Comparison of ENCODE assay signal across 20 cellular contexts in the genomic region with DNA sequence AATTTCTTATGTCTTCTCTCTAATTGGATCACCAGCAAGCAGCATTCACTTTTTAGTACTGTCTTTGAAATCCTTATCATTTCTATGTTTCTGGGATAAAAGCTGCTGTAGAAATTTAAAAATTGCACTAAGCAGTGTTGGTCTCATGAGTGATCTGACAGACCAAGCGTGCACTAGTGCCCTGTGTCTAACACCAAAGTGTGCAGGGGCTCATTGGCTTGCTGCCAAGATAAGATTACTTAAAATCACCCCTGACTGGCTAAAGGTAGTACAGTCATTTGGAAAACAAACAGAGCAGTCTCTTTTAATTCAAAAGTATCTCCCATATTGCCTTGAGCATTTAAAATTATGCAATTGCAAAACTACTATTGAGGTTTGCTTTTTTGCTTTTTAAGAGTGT.
"Had no signal": no experiment of that assay in that cellular context is flagged by ENCODE, and none has a peak within 500 bp of the region (broad histone marks: within the 10 kb centered on the region; RNA-seq: fewer than 3 reads in every experiment).

No MANE protein-coding gene starts in this region.

- H3K4me3 Mint-ChIP-seq: activated CD4-positive, alpha-beta memory T cell treated with anti-CD3 and anti-CD28 coated beads, Interleukin-2, amount 10 ng/mL, durations not matched to agents 7 days and 5 days; activated CD4-positive, alpha-beta T cell treated with anti-CD3 and anti-CD28 coated beads for 36 hours; activated naive CD8-positive, alpha-beta T cell treated with anti-CD3 and anti-CD28 coated beads for 36 hours; nephron; stimulated activated naive B cell treated with anti-CD40 and anti-IgM and Interleukin-4, amounts not matched to agents 10 μg/mL and 1 μg/mL and 100 μg/mL, for 72 hours; type B pancreatic cell had no signal

- H3K27ac Mint-ChIP-seq: activated CD4-positive, alpha-beta memory T cell treated with anti-CD3 and anti-CD28 coated beads, Interleukin-2, amount 10 ng/mL, durations not matched to agents 7 days and 5 days; activated CD4-positive, alpha-beta T cell treated with anti-CD3 and anti-CD28 coated beads for 36 hours; activated naive CD8-positive, alpha-beta T cell treated with anti-CD3 and anti-CD28 coated beads for 36 hours; nephron; progenitor cell of endocrine pancreas; stimulated activated naive B cell treated with anti-CD40 and anti-IgM and Interleukin-4, amounts not matched to agents 10 μg/mL and 1 μg/mL and 100 μg/mL, for 72 hours; type B pancreatic cell had no signal

- DNase-seq: activated CD4-positive, alpha-beta memory T cell treated with anti-CD3 and anti-CD28 coated beads, Interleukin-2, amount 10 ng/mL, durations not matched to agents 7 days and 5 days; activated CD4-positive, alpha-beta T cell treated with anti-CD3 and anti-CD28 coated beads for 36 hours; activated gamma-delta T cell; activated naive CD8-positive, alpha-beta T cell treated with anti-CD3 and anti-CD28 coated beads for 36 hours; activated T-cell treated with anti-CD3 and anti-CD28 coated beads, Interleukin-2, amount 50 U/mL, for 48 hours; anterior cingulate cortex; dorsolateral prefrontal cortex; glutamatergic neuron; mammary epithelial cell; occipital lobe; spleen; stimulated activated CD4-positive, alpha-beta T cell treated with anti-CD3 and anti-CD28 coated beads, Interleukin-1b, Interleukin-23, amount 100 ng/mL, for 48 hours; stimulated activated naive B cell treated with anti-CD40 and anti-IgM and Interleukin-4, amounts not matched to agents 10 μg/mL and 1 μg/mL and 100 μg/mL, for 72 hours; WERI-Rb-1 had no signal

- H3K9me3 ChIP-seq: esophagus muscularis mucosa, spleen had no signal

- H3K27me3 ChIP-seq: dorsolateral prefrontal cortex, esophagus muscularis mucosa, spleen had no signal

- H3K4me3 ChIP-seq: dorsolateral prefrontal cortex, esophagus muscularis mucosa, spleen had no signal

- H3K9me3 Mint-ChIP-seq: activated CD4-positive, alpha-beta memory T cell treated with anti-CD3 and anti-CD28 coated beads, Interleukin-2, amount 10 ng/mL, durations not matched to agents 7 days and 5 days; activated naive CD8-positive, alpha-beta T cell treated with anti-CD3 and anti-CD28 coated beads for 36 hours; nephron; stimulated activated naive B cell treated with anti-CD40 and anti-IgM and Interleukin-4, amounts not matched to agents 10 μg/mL and 1 μg/mL and 100 μg/mL, for 72 hours; type B pancreatic cell had no signal

- H3K36me3 ChIP-seq: esophagus muscularis mucosa, spleen, WERI-Rb-1 had no signal

- ATAC-seq: activated CD4-positive, alpha-beta T cell treated with anti-CD3 and anti-CD28 coated beads for 36 hours; left lobe of liver; sciatic nerve; stimulated activated naive B cell treated with anti-CD40 and anti-IgM and Interleukin-4, amounts not matched to agents 10 μg/mL and 1 μg/mL and 100 μg/mL, for 72 hours had no signal

- H3K4me1 ChIP-seq: esophagus muscularis mucosa, spleen had no signal

- H3K36me3 Mint-ChIP-seq: activated naive CD8-positive, alpha-beta T cell treated with anti-CD3 and anti-CD28 coated beads for 36 hours; stimulated activated naive B cell treated with anti-CD40 and anti-IgM and Interleukin-4, amounts not matched to agents 10 μg/mL and 1 μg/mL and 100 μg/mL, for 72 hours had no signal

- H3K27me3 Mint-ChIP-seq: activated CD4-positive, alpha-beta memory T cell treated with anti-CD3 and anti-CD28 coated beads, Interleukin-2, amount 10 ng/mL, durations not matched to agents 7 days and 5 days; activated CD4-positive, alpha-beta T cell treated with anti-CD3 and anti-CD28 coated beads for 36 hours; progenitor cell of endocrine pancreas; stimulated activated naive B cell treated with anti-CD40 and anti-IgM and Interleukin-4, amounts not matched to agents 10 μg/mL and 1 μg/mL and 100 μg/mL, for 72 hours had no signal

- H3K27ac ChIP-seq: dorsolateral prefrontal cortex, esophagus muscularis mucosa, spleen, WERI-Rb-1 had no signal

- H3K4me1 Mint-ChIP-seq: activated CD4-positive, alpha-beta memory T cell treated with anti-CD3 and anti-CD28 coated beads, Interleukin-2, amount 10 ng/mL, durations not matched to agents 7 days and 5 days; activated CD4-positive, alpha-beta T cell treated with anti-CD3 and anti-CD28 coated beads for 36 hours; activated naive CD8-positive, alpha-beta T cell treated with anti-CD3 and anti-CD28 coated beads for 36 hours; nephron; stimulated activated naive B cell treated with anti-CD40 and anti-IgM and Interleukin-4, amounts not matched to agents 10 μg/mL and 1 μg/mL and 100 μg/mL, for 72 hours had no signal
